ENCODE assay signal across 18 cellular contexts in the genomic region with DNA sequence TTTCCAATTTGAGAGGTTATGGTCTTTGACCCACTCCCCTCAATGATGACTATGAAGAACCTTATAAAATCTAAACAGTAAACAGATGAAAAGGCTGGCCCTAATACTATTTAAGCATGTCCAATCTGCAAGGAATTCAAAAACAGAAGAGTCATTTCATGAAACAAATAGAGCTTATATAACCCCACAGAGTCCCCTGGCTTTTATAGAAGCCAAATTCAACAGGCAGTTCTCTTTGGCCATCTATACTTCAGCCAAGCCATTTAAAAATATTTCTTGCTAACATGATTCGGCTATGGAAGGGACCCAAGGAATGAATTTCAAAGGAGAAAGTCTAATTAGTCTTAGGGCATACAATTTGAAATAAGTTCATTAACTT. TPM values are rescaled to one million over a fixed set of nuclear protein-coding genes. Genes with fewer than 3 reads are reported as not detected.
DNase-seq lines count a peak whose midpoint lies in the region; ATAC-seq and TF ChIP-seq lines count a peak whose summit lies in the region.
"Had no signal": no experiment of that assay in that cellular context is flagged by ENCODE, and none has a peak within 500 bp of the region (broad histone marks: within the 10 kb centered on the region; RNA-seq: fewer than 3 reads in every experiment).

No MANE protein-coding gene starts in this region.

- H3K4me1 ChIP-seq in left ventricle myocardium inferior: peaks cover 98% of the 10 kb centered on the region
- peaks cover 34 to 61% (median 46%) of the 10 kb centered on the region in 4 donors for H3K4me1 ChIP-seq in upper lobe of left lung

- H3K27me3 ChIP-seq in left ventricle myocardium inferior (ENCODE audit: low read depth) (no peaks in the 10 kb centered on the region), upper lobe of left lung (no peaks in the 10 kb centered on the region)

- TF ChIP-seq EP300 in upper lobe of left lung (IDR thresholded peaks at IDR 0.05): no peak

- H3K9me3 ChIP-seq in left ventricle myocardium inferior (replicated peaks): no peaks in the 10 kb centered on the region
- no peaks in the 10 kb centered on the region for H3K9me3 ChIP-seq in upper lobe of left lung

- ATAC-seq in sciatic nerve (peak; percentile 75), upper lobe of left lung (ENCODE audit: low FRiP score in 2 of 2) (no peak), HG02938 (IDR thresholded peaks at IDR 0.05; ENCODE audit: unreplicated experiment) (no peak)
- ATAC-seq: stimulated activated naive CD8-positive, alpha-beta T cell treated with anti-CD3 and anti-CD28 coated beads, Interleukin-15, amount 100 ng/mL, for 72 hours had no signal

- intact Hi-C loops in left ventricle myocardium inferior (cut with micrococcal nuclease) (no loop called here), sciatic nerve (cut with DNase I) (no loop called here)

- TF ChIP-seq CTCF in left ventricle myocardium inferior (IDR thresholded peaks at IDR 0.05; ENCODE audit: borderline replicate concordance) (no peak), upper lobe of left lung (IDR thresholded peaks at IDR 0.05) (no peak)

- H3K4me3 ChIP-seq in left ventricle myocardium inferior (peak overlapping the region; percentile 24), upper lobe of left lung (no peak overlapping the region)

- 64 to 69% methylated on average over 1 of the region's 1 CpG for WGBS in upper lobe of left lung, 2 donors

- H3K36me3 ChIP-seq in left ventricle myocardium inferior: no peaks in the 10 kb centered on the region
- H3K36me3 ChIP-seq in upper lobe of left lung: no peaks in the 10 kb centered on the region

- TF ChIP-seq POLR2A in upper lobe of left lung (IDR thresholded peaks at IDR 0.05): no peak

- DNase-seq in EH (ENCODE audit: low read depth): peak; percentile 35
- DNase-seq in caudate nucleus (lab: John Stamatoyannopoulos, UW): no peak
- no peak for DNase-seq in left ventricle myocardium inferior
- DNase-seq in sciatic nerve (ENCODE audit: low spot score): no peak
- DNase-seq in Kasumi-1 (lab: John Stamatoyannopoulos, UW): no peak
- no peak for DNase-seq in upper lobe of left lung
- DNase-seq in SW 1271 (lab: John Stamatoyannopoulos, UW): no peak
- DNase-seq: ACHN; anterior cingulate cortex; effector CD8-positive, alpha-beta T cell; kidney; NCI-H2081; NCI-H748 treated with DMSO at 0.1 percent for 48 hours; nephron progenitor cell; stimulated activated naive CD8-positive, alpha-beta T cell treated with anti-CD3 and anti-CD28 coated beads, Interleukin-15, amount 100 ng/mL, for 72 hours had no signal

- H3K27ac ChIP-seq in caudate nucleus (ENCODE audit: low read depth, low read length) (peak overlapping the region; percentile 70), left ventricle myocardium inferior (replicated peaks) (peak overlapping the region; percentile 82), upper lobe of left lung (peak overlapping the region in 2 of 4 donors; percentile 27 to 35)

RNA-seq across cellular contexts. Expression of gene SPOP, which starts 43.4 kb away (rescaled TPM):
- total RNA-seq in left ventricle myocardium inferior (66.9 TPM), sciatic nerve (84.4 TPM), upper lobe of left lung (10 to 100 TPM; 56.6 to 99.2 (median 80.4) TPM)

RNA-seq across cellular contexts. Expression of gene NXPH3, which starts 58.8 kb away (rescaled TPM):
- 4.0 TPM for total RNA-seq in left ventricle myocardium inferior
- 17.0 TPM for total RNA-seq in sciatic nerve
- total RNA-seq in upper lobe of left lung: 1 to 10 TPM; 1.2 to 6.6 (median 4.6) TPM
- total RNA-seq: activated T-helper 1 cell treated with anti-CD3 and anti-CD28 coated beads, Interleukin-12 subunit alpha, Interleukin-12 subunit beta, Interleukin-2, Interleukin-4 antibody, amounts not matched to agents 30 ng/mL and 10 ng/mL and 1 ng/mL, durations not matched to agents 14 hours and 24 hours and 36 hours; RPMI7951 had no signal
